In genomic region chr14:92540472-92541048, GRCh38 we compare ENCODE assay signal across 8 cellular contexts. TPM values are rescaled to one million over a fixed set of nuclear protein-coding genes. Genes with fewer than 3 reads are reported as not detected.
DNase-seq lines count a peak whose midpoint lies in the region; ATAC-seq, FAIRE-seq and TF ChIP-seq lines count a peak whose summit lies in the region.

No MANE protein-coding gene starts in this region.

- no peak overlapping the region for H4K8ac ChIP-seq in neuronal stem cell (ENCODE audit: low read depth, low read length)

- H3K36me3 ChIP-seq in pancreas (no peaks in the 10 kb centered on the region), BE2C (no peaks in the 10 kb centered on the region), neuronal stem cell (replicated peaks in 1 of 2; ENCODE audit: control insufficient read depth in 2 of 2, insufficient read depth in 2 of 2, low read length in 2 of 2) (no peaks in the 10 kb centered on the region)

- no peak overlapping the region for H2BK12ac ChIP-seq in neuronal stem cell (ENCODE audit: low read length)

- H3K4me1 ChIP-seq in foreskin keratinocyte (peaks cover 8% of the 10 kb centered on the region), pancreas (no peaks in the 10 kb centered on the region), BE2C (no peaks in the 10 kb centered on the region), neuronal stem cell (ENCODE audit: control insufficient read depth in 2 of 2, insufficient read depth in 1 of 2, low read depth in 1 of 2, low read length in 2 of 2) (peaks cover 1 to 6% of the 10 kb centered on the region in 2 donors)

- FAIRE-seq in pancreas (lab: Jason Lieb, UNC): peak; percentile 75

- H3K4ac ChIP-seq in neuronal stem cell (ENCODE audit: low read length): no peak overlapping the region

- no peak overlapping the region for H3K4me3 ChIP-seq in pancreas
- no peak overlapping the region for H3K4me3 ChIP-seq in BE2C (ENCODE audit: low read depth, low read length)
- H3K4me3 ChIP-seq in neuronal stem cell (ENCODE audit: low read length in 2 of 2): no peak overlapping the region

- no peak overlapping the region for H3K9ac ChIP-seq in neuronal stem cell (ENCODE audit: low read depth, low read length, poor library complexity)

- no peak overlapping the region for H3K4me2 ChIP-seq in neuronal stem cell (ENCODE audit: insufficient read depth, low read length, poor library complexity, severe bottlenecking)

- no peaks in the 10 kb centered on the region for H3K27me3 ChIP-seq in foreskin keratinocyte
- no peaks in the 10 kb centered on the region for H3K27me3 ChIP-seq in pancreas
- H3K27me3 ChIP-seq in BE2C: peaks cover 3% of the 10 kb centered on the region; the same call in 1 of the 2 replicates
- no peaks in the 10 kb centered on the region for H3K27me3 ChIP-seq in neuronal stem cell (ENCODE audit: control insufficient read depth in 3 of 3, insufficient read depth in 3 of 3, low read depth in 1 of 3, low read length in 3 of 3)

- no peaks in the 10 kb centered on the region for H3K79me1 ChIP-seq in neuronal stem cell (ENCODE audit: low read depth, low read length)

- DNase-seq in H4 (ENCODE audit: low spot score) (peak; percentile 96), SW480 (ENCODE audit: low spot score) (peak; percentile 46), foreskin keratinocyte (peak; percentile 91 to 94), pancreas (peak in 5 of 6 donors; percentile 60 to 85 (median 73)), BE2C (no peak), D341Med (ENCODE audit: low spot score) (no peak), NCI-H2081 treated with DMSO at 0.1 percent for 48 hours (lab: John Stamatoyannopoulos, UW) (no peak), neuronal stem cell (ENCODE audit: low spot score) (no peak)

- WGBS in pancreas, 2 donors: 15 to 19% methylated on average over 6 of the region's 6 CpGs
- WGBS in neuronal stem cell (ENCODE audit: extremely low coverage in 2 of 2, insufficient read length in 2 of 2, insufficient replicate concordance in 1 of 2), 2 donors: no CpG with 5 or more reads among the region's 6 CpGs

- H3K23ac ChIP-seq in neuronal stem cell (ENCODE audit: low read depth, low read length, poor library complexity): no peak overlapping the region

- no peak overlapping the region for H2BK120ac ChIP-seq in neuronal stem cell (ENCODE audit: low read depth, low read length)

- no peak overlapping the region for H2AFZ ChIP-seq in neuronal stem cell (ENCODE audit: low read length)

- no peak overlapping the region for H3K18ac ChIP-seq in neuronal stem cell (ENCODE audit: low read length)

- H3K9me3 ChIP-seq in pancreas (no peaks in the 10 kb centered on the region), BE2C (no peaks in the 10 kb centered on the region; the same call in 1 of the 2 replicates), neuronal stem cell (replicated peaks in 1 of 2; ENCODE audit: control insufficient read depth in 2 of 2, insufficient read depth in 1 of 2, low read depth in 1 of 2, low read length in 2 of 2) (peaks cover 0 to 10% of the 10 kb centered on the region in 2 donors)

- H2AK5ac ChIP-seq in neuronal stem cell (ENCODE audit: low read depth, low read length): no peak overlapping the region

- no peak overlapping the region for H2BK5ac ChIP-seq in neuronal stem cell (ENCODE audit: low read length)

- H3K27ac ChIP-seq in foreskin keratinocyte: no peak overlapping the region
- peak overlapping the region in 2 of 4 donors; percentile 37 to 55 for H3K27ac ChIP-seq in pancreas
- no peak overlapping the region for H3K27ac ChIP-seq in neuronal stem cell (replicated peaks; ENCODE audit: low read length)

- TF ChIP-seq CTCF in foreskin keratinocyte (conservative IDR thresholded peaks at IDR 0.05) (no peak), pancreas (IDR thresholded peaks at IDR 0.05) (no peak), BE2C (IDR thresholded peaks at IDR 0.05; ENCODE audit: low read depth, low read length) (no peak)

- H2BK15ac ChIP-seq in neuronal stem cell (ENCODE audit: low read length): no peak overlapping the region

- ATAC-seq in foreskin keratinocyte (peak; percentile 94), pancreas (peak; percentile 71 to 87 (median 86))

- no peak overlapping the region for H3K14ac ChIP-seq in neuronal stem cell (ENCODE audit: low read length)

- intact Hi-C loops in pancreas (cut with DNase I): no loop called here

- no peak overlapping the region for H4K91ac ChIP-seq in neuronal stem cell (ENCODE audit: low read depth, low read length, poor library complexity)

RNA-seq across cellular contexts. Expression of gene RIN3, which starts 27.0 kb away (rescaled TPM):
- 1.2 and 1.7 TPM in 2 replicates for total RNA-seq in H4 (2014; rRNA removed; shearing (Covaris generic))
- 7.3 and 9.8 TPM in 2 replicates for total RNA-seq in foreskin keratinocyte
- 8.4 and 11.9 TPM in 2 replicates for polyA plus RNA-seq in foreskin keratinocyte
- 1 to 10 TPM; 1.1 to 9.0 (median 2.1) TPM for total RNA-seq in pancreas
- 1 to 10 TPM; 2.2 to 2.9 TPM for polyA plus RNA-seq in pancreas
- polyA plus RNA-seq in BE2C (2012; ENCODE audit: insufficient read depth, insufficient read length, low read depth): not detected
- 1.3 TPM for polyA plus RNA-seq in neuronal stem cell (2013, experiment 1 of 2)
- 1.6 TPM for polyA plus RNA-seq in neuronal stem cell (2013, experiment 2 of 2)

Comparison
In these comparisons a context has a peak if more than half of its experiments do, and no peak if none do; other contexts are left out.
1. DNase-seq: peak in H4 (single experiment), SW480 (single experiment), foreskin keratinocyte (2 of 2) and pancreas (5 of 6); none in BE2C (single experiment), D341Med (single experiment), NCI-H2081 treated with DMSO at 0.1 percent for 48 hours (single experiment) and neuronal stem cell (single experiment).